Comparison of ENCODE assay signal across 2 cellular contexts in the genomic region with DNA sequence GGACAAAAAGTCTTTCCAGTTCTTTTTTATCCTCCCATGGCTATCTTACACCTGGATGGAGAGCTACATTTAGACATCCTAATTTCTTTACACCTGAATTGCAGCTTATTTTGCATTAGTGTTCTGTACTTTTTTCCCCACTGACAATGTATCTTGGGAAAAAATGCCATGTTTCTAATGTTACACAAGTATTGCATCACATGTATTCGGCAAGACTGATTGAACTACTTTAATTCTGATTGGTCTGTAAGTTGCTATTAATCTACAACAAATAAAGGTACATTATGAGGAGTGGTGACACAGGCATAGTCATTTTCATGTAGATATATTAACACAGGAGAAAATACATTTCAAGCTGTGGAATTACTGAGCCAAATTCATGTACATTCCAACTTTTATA.
TF ChIP-seq lines count a peak whose summit lies in the region.

No MANE protein-coding gene starts in this region.

TF ChIP-seq in HepG2, 621 proteins besides CTCF, POLR2A, EP300 and RAD21 (continued from another document):
- TF ChIP-seq CEBPB (IDR thresholded peaks at IDR 0.05; ENCODE audit: borderline replicate concordance, low read depth, low read length) = peak; percentile 69

TF ChIP-seq in H1, 55 proteins besides CTCF, POLR2A, EP300 and RAD21:
- TF ChIP-seq TCF12 (IDR thresholded peaks at IDR 0.05; ENCODE audit: low read depth, low read length) (no peak), CHD2 (IDR thresholded peaks at IDR 0.05; ENCODE audit: low read length) (no peak), CEBPB (IDR thresholded peaks at IDR 0.05; ENCODE audit: low read depth, low read length) (peak; percentile 37; the same call in 1 of the 2 replicates), RBBP5 (IDR thresholded peaks at IDR 0.05; ENCODE audit: borderline replicate concordance, low read depth, low read length) (no peak), POLR2AphosphoS5 (IDR thresholded peaks at IDR 0.05; ENCODE audit: low read depth, low read length) (no peak), PHF8 (conservative IDR thresholded peaks at IDR 0.05; ENCODE audit: low read depth, low read length) (no peak)
TF ChIP-seq in H1: peak in this region for 1.
